ENCODE assay signal across 11 cellular contexts in the genomic region with DNA sequence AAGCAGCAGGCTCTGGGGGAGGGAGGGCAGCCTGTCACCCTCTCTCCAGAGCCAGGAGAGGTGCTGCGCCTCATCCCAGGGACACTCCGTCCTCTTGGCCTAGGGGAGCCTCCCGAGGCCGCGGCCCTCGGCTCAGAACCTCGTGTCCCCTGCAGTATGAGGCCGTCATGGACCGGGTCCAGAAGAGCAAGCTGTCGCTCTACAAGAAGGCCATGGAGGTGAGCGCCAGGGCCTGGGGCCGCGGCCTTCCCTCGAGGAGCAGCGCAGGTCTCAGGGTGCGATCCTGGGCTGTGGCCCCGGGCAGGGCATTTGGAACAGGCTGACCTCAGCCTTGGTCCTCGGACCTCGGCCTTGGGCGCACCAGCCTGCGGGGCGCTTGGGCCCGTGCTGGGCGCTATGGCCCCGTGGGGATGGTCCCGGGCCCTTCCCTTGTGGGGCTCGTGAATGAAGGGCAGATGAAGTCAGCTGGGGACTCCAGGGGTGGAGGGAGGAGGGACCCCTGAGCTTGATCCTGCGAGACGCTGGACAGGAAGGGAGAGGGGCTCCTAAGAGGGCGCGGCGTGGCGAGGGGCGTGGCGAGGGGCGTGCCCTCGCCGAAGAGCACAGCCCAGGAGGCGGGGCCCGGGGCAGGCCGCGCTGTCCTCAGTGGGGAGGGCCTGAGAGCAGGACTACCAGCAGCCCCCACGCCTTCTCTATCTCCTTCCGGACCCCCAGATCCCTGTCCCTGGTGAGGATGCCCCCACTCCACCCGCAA. TPM values are rescaled to one million over a fixed set of nuclear protein-coding genes. Genes with fewer than 3 reads are reported as not detected.
DNase-seq lines count a peak whose midpoint lies in the region; ATAC-seq, FAIRE-seq and TF ChIP-seq lines count a peak whose summit lies in the region.
"Had no signal": no experiment of that assay in that cellular context is flagged by ENCODE, and none has a peak within 500 bp of the region (broad histone marks: within the 10 kb centered on the region; RNA-seq: fewer than 3 reads in every experiment).

No MANE protein-coding gene starts in this region.

- H3K9ac ChIP-seq in HepG2 (ENCODE audit: insufficient read depth, low read depth, low read length) = no peak overlapping the region

- no TSS peak for BruUV-seq in HepG2 (replicated peaks; lab: Mats Ljungman, UMichigan)

- no peaks in the 10 kb centered on the region for H3K9me3 ChIP-seq in HepG2 (ENCODE audit: low read length)

- H3K36me3 Mint-ChIP-seq in activated CD4-positive, alpha-beta T cell treated with anti-CD3 and anti-CD28 coated beads, Interleukin-2, amount 10 ng/mL, durations not matched to agents 24 days and 14 days (ENCODE audit: low read depth) = peaks cover 61% of the 10 kb centered on the region

- no peak overlapping the region for H3K4me3 Mint-ChIP-seq in activated CD4-positive, alpha-beta T cell treated with anti-CD3 and anti-CD28 coated beads, Interleukin-2, amount 10 ng/mL, durations not matched to agents 24 days and 14 days
- H3K4me3 Mint-ChIP-seq in stimulated activated naive CD8-positive, alpha-beta T cell treated with anti-CD3 and anti-CD28 coated beads, Interleukin-15, amount 100 ng/mL, for 72 hours = no peak overlapping the region
- H3K4me3 Mint-ChIP-seq: HFFc6; naive thymus-derived CD4-positive, alpha-beta T cell had no signal

- no peak for TF ChIP-seq RAD21 in HepG2 (CRISPR knock-in tag; IDR thresholded peaks at IDR 0.05)

- FAIRE-seq in HepG2 (lab: Jason Lieb, UNC) = no peak

- no peaks in the 10 kb centered on the region for H3K79me2 ChIP-seq in HepG2 (ENCODE audit: insufficient read depth, low read length)

- H3K27me3 Mint-ChIP-seq in activated CD4-positive, alpha-beta T cell treated with anti-CD3 and anti-CD28 coated beads, Interleukin-2, amount 10 ng/mL, durations not matched to agents 24 days and 14 days = no peaks in the 10 kb centered on the region
- no peaks in the 10 kb centered on the region for H3K27me3 Mint-ChIP-seq in stimulated activated naive CD8-positive, alpha-beta T cell treated with anti-CD3 and anti-CD28 coated beads, Interleukin-15, amount 100 ng/mL, for 72 hours
- H3K27me3 Mint-ChIP-seq: naive thymus-derived CD4-positive, alpha-beta T cell had no signal

- H3K27ac ChIP-seq in HepG2 (ENCODE audit: extremely low read length, insufficient read depth, low read length) = no peak overlapping the region

- intact Hi-C loops in activated CD4-positive, alpha-beta T cell treated with anti-CD3 and anti-CD28 coated beads, Interleukin-2, amount 10 ng/mL, durations not matched to agents 24 days and 14 days (cut with micrococcal nuclease) = no loop called here
- intact Hi-C loops in HepG2 (cut with micrococcal nuclease; ENCODE audit: unreplicated experiment) = no loop called here

- 69% methylated on average over 20 of the region's 45 CpGs for WGBS in HepG2 (ENCODE audit: low lambda C conversion rate)

- CTCF ChIA-PET in HepG2 (lab: Yijun Ruan, JAX; ENCODE audit: low intra/inter-chr PET ratio, low total read pairs) = no interaction called here

- H3K4me2 ChIP-seq in HepG2 (ENCODE audit: low read depth, low read length) = no peak overlapping the region

- no peak for TF ChIP-seq CTCF in HepG2 (CRISPR knock-in tag; IDR thresholded peaks at IDR 0.05)

- POLR2A ChIA-PET in HepG2 (lab: Yijun Ruan, JAX) = no interaction called here

- ATAC-seq in HepG2 = no peak
- ATAC-seq in stimulated activated naive CD8-positive, alpha-beta T cell treated with anti-CD3 and anti-CD28 coated beads, Interleukin-15, amount 100 ng/mL, for 72 hours = no peak
- ATAC-seq in HG02852 (IDR thresholded peaks at IDR 0.05; ENCODE audit: unreplicated experiment) = no peak
- ATAC-seq: naive thymus-derived CD4-positive, alpha-beta T cell; PC-3 had no signal

- TF ChIP-seq POLR2A in HepG2 (IDR thresholded peaks at IDR 0.05; ENCODE audit: insufficient read depth in 1 of 2, low read depth in 2 of 2, low read length in 2 of 2) = no peak

- no peaks in the 10 kb centered on the region for H3K36me3 ChIP-seq in HepG2 (replicated peaks in 1 of 2; ENCODE audit: control insufficient read depth in 1 of 2, insufficient read depth in 2 of 2, low read length in 2 of 2)

- peaks cover 7 to 26% of the 10 kb centered on the region in 2 experiments; a peak in 4 of 5 replicates for H3K27me3 ChIP-seq in HepG2 (ENCODE audit: control insufficient read depth in 1 of 2, insufficient read depth in 2 of 2, low read length in 2 of 2)

- H3K4me1 ChIP-seq in HepG2 (ENCODE audit: insufficient read depth, low read length) = peaks cover 35% of the 10 kb centered on the region

- peak; percentile 1 for DNase-seq in activated CD4-positive, alpha-beta T cell treated with anti-CD3 and anti-CD28 coated beads for 48 hours
- DNase-seq in activated CD4-positive, alpha-beta T cell treated with anti-CD3 and anti-CD28 coated beads, Interleukin-2, amount 10 ng/mL, durations not matched to agents 24 days and 14 days = no peak
- DNase-seq in dermis blood vessel endothelial cell = peak; percentile 28
- no peak for DNase-seq in HepG2 (ENCODE audit: low spot score)
- peak; percentile 0 to 7 for DNase-seq in stimulated activated naive CD8-positive, alpha-beta T cell treated with anti-CD3 and anti-CD28 coated beads, Interleukin-15, amount 100 ng/mL, for 72 hours
- DNase-seq in COR-L47 (lab: John Stamatoyannopoulos, UW) = no peak
- DNase-seq in glomerular visceral epithelial cell (ENCODE audit: extremely low spot score) = no peak
- DNase-seq: HFFc6, PC-3 had no signal

- no peak overlapping the region for H3K4me3 ChIP-seq in HepG2 (replicated peaks in 1 of 3; ENCODE audit: insufficient read depth in 1 of 3, low read depth in 2 of 3, low read length in 3 of 3)

- no peaks in the 10 kb centered on the region for H3K9me3 Mint-ChIP-seq in activated CD4-positive, alpha-beta T cell treated with anti-CD3 and anti-CD28 coated beads, Interleukin-2, amount 10 ng/mL, durations not matched to agents 24 days and 14 days
- no peaks in the 10 kb centered on the region for H3K9me3 Mint-ChIP-seq in stimulated activated naive CD8-positive, alpha-beta T cell treated with anti-CD3 and anti-CD28 coated beads, Interleukin-15, amount 100 ng/mL, for 72 hours
- H3K9me3 Mint-ChIP-seq: HFFc6; naive thymus-derived CD4-positive, alpha-beta T cell had no signal

- TF ChIP-seq EP300 in HepG2 (IDR thresholded peaks at IDR 0.05; ENCODE audit: low read depth in 2 of 2, low read length in 2 of 2) (no peak), HepG2 (CRISPR knock-in tag; IDR thresholded peaks at IDR 0.05; ENCODE audit: borderline replicate concordance) (no peak)

- H4K20me1 ChIP-seq in HepG2 (ENCODE audit: insufficient read depth, low read length) = no peaks in the 10 kb centered on the region

- no peak overlapping the region for H3K27ac Mint-ChIP-seq in activated CD4-positive, alpha-beta T cell treated with anti-CD3 and anti-CD28 coated beads, Interleukin-2, amount 10 ng/mL, durations not matched to agents 24 days and 14 days
- peak overlapping the region in 1 of 2 donors; percentile 71 for H3K27ac Mint-ChIP-seq in stimulated activated naive CD8-positive, alpha-beta T cell treated with anti-CD3 and anti-CD28 coated beads, Interleukin-15, amount 100 ng/mL, for 72 hours
- H3K27ac Mint-ChIP-seq: HFFc6 had no signal

- H2AFZ ChIP-seq in HepG2 (ENCODE audit: low read length) = no peak overlapping the region

- in situ Hi-C loops in HepG2 (cut with HindIII; ENCODE audit: extremely low pct_ligation_motif_present, low pct_unique_long_range_greater_than_20kb) = no loop called here

- peaks cover 23% of the 10 kb centered on the region for H3K4me1 Mint-ChIP-seq in activated CD4-positive, alpha-beta T cell treated with anti-CD3 and anti-CD28 coated beads, Interleukin-2, amount 10 ng/mL, durations not matched to agents 24 days and 14 days
- peaks cover 50% of the 10 kb centered on the region for H3K4me1 Mint-ChIP-seq in stimulated activated naive CD8-positive, alpha-beta T cell treated with anti-CD3 and anti-CD28 coated beads, Interleukin-15, amount 100 ng/mL, for 72 hours

RNA-seq across cellular contexts. Expression of gene PSTPIP1, which starts 32.9 kb away (rescaled TPM):
- total RNA-seq in activated CD4-positive, alpha-beta T cell treated with anti-CD3 and anti-CD28 coated beads, Interleukin-2, amount 10 ng/mL, durations not matched to agents 24 days and 14 days = 182 and 186 TPM in 2 replicates
- 0.23 and 0.51 TPM in 2 replicates for total RNA-seq in dermis blood vessel endothelial cell
- total RNA-seq in HepG2 (2016; rRNA removed; fragmentation: Illumina TruSeq; extraction: Trizol) = 8.7 and 9.2 TPM in 2 replicates
- total RNA-seq in HepG2 (2016; cell fraction: cytosol; rRNA removed; fragmentation: Illumina TruSeq; extraction: Trizol; ENCODE audit: low read depth) = 5.7 and 10.5 TPM in 2 replicates
- 8.0 and 9.9 TPM in 2 replicates for total RNA-seq in HepG2 (2016; cell fraction: insoluble cytoplasmic fraction; rRNA removed; fragmentation: Illumina TruSeq; extraction: Trizol)
- 9.1 and 10.1 TPM in 2 replicates for total RNA-seq in HepG2 (2016; cell fraction: membrane; rRNA removed; fragmentation: Illumina TruSeq; extraction: Trizol)
- total RNA-seq in HepG2 (2016; cell fraction: nucleus; rRNA removed; fragmentation: Illumina TruSeq; extraction: Trizol) = 2.9 and 4.0 TPM in 2 replicates
- polyA plus RNA-seq in HepG2 (2011; rRNA removed) = 4.4 TPM in 2 replicates
- polyA plus RNA-seq in HepG2 (2011; cell fraction: cytosol; rRNA removed) = 3.9 and 5.6 TPM in 2 replicates
- polyA plus RNA-seq in HepG2 (2011; cell fraction: nucleus; rRNA removed) = 4.4 and 6.8 TPM in 2 replicates
- 3.9 and 7.4 TPM in 2 replicates for polyA plus RNA-seq in HepG2 (2012)
- 7.4 and 12.4 TPM in 2 replicates for polyA plus RNA-seq in HepG2 (2016; cell fraction: cytosol; fragmentation: Illumina TruSeq; extraction: Trizol; ENCODE audit: low read depth)
- 7.8 and 11.1 TPM in 2 replicates for polyA plus RNA-seq in HepG2 (2016; cell fraction: insoluble cytoplasmic fraction; fragmentation: Illumina TruSeq; extraction: Trizol; ENCODE audit: low read depth)
- polyA plus RNA-seq in HepG2 (2016; cell fraction: membrane; fragmentation: Illumina TruSeq; extraction: Trizol; ENCODE audit: low read depth) = 9.1 and 13.5 TPM in 2 replicates
- polyA plus RNA-seq in HepG2 (2016; cell fraction: nucleus; fragmentation: Illumina TruSeq; extraction: Trizol; ENCODE audit: insufficient read depth, low read depth) = 6.9 and 7.5 TPM in 2 replicates
- polyA minus RNA-seq in HepG2 (2011; rRNA and poly(A)+ RNA removed; ENCODE audit: low replicate concordance) = 2.2 TPM in 1 of 2 replicates, not detected in the other
- 3.2 TPM in 1 of 2 replicates, not detected in the other for polyA minus RNA-seq in HepG2 (2011; cell fraction: cytosol; rRNA and poly(A)+ RNA removed)
- polyA minus RNA-seq in HepG2 (2011; cell fraction: nucleus; rRNA and poly(A)+ RNA removed) = 1.8 and 2.4 TPM in 2 replicates
- total RNA-seq: PC-3 had no signal

RNA-seq across cellular contexts. Expression of gene TSPAN3, which starts 43.0 kb away (rescaled TPM):
- total RNA-seq in activated CD4-positive, alpha-beta T cell treated with anti-CD3 and anti-CD28 coated beads, Interleukin-2, amount 10 ng/mL, durations not matched to agents 24 days and 14 days = 41.4 and 43.0 TPM in 2 replicates
- total RNA-seq in dermis blood vessel endothelial cell = 242 and 265 TPM in 2 replicates
- 102 and 170 TPM in 2 replicates for total RNA-seq in HepG2 (2016; rRNA removed; fragmentation: Illumina TruSeq; extraction: Trizol)
- total RNA-seq in HepG2 (2016; cell fraction: cytosol; rRNA removed; fragmentation: Illumina TruSeq; extraction: Trizol; ENCODE audit: low read depth) = 51.2 and 62.4 TPM in 2 replicates
- total RNA-seq in HepG2 (2016; cell fraction: insoluble cytoplasmic fraction; rRNA removed; fragmentation: Illumina TruSeq; extraction: Trizol) = 108 and 171 TPM in 2 replicates
- total RNA-seq in HepG2 (2016; cell fraction: membrane; rRNA removed; fragmentation: Illumina TruSeq; extraction: Trizol) = 109 and 138 TPM in 2 replicates
- 128 and 152 TPM in 2 replicates for total RNA-seq in HepG2 (2016; cell fraction: nucleus; rRNA removed; fragmentation: Illumina TruSeq; extraction: Trizol)
- polyA plus RNA-seq in HepG2 (2011; rRNA removed) = 155 and 167 TPM in 2 replicates
- 231 and 297 TPM in 2 replicates for polyA plus RNA-seq in HepG2 (2011; cell fraction: cytosol; rRNA removed)
- 56.3 and 77.8 TPM in 2 replicates for polyA plus RNA-seq in HepG2 (2011; cell fraction: nucleus; rRNA removed)
- polyA plus RNA-seq in HepG2 (2012) = 134 and 159 TPM in 2 replicates
- 52.0 and 77.5 TPM in 2 replicates for polyA plus RNA-seq in HepG2 (2016; cell fraction: cytosol; fragmentation: Illumina TruSeq; extraction: Trizol; ENCODE audit: low read depth)
- polyA plus RNA-seq in HepG2 (2016; cell fraction: insoluble cytoplasmic fraction; fragmentation: Illumina TruSeq; extraction: Trizol; ENCODE audit: low read depth) = 105 and 130 TPM in 2 replicates
- 93.2 and 115 TPM in 2 replicates for polyA plus RNA-seq in HepG2 (2016; cell fraction: membrane; fragmentation: Illumina TruSeq; extraction: Trizol; ENCODE audit: low read depth)
- polyA plus RNA-seq in HepG2 (2016; cell fraction: nucleus; fragmentation: Illumina TruSeq; extraction: Trizol; ENCODE audit: insufficient read depth, low read depth) = 217 and 229 TPM in 2 replicates
- polyA minus RNA-seq in HepG2 (2011; rRNA and poly(A)+ RNA removed; ENCODE audit: low replicate concordance) = 238 and 277 TPM in 2 replicates
- 83.9 and 119 TPM in 2 replicates for polyA minus RNA-seq in HepG2 (2011; cell fraction: cytosol; rRNA and poly(A)+ RNA removed)
- 38.1 and 56.6 TPM in 2 replicates for polyA minus RNA-seq in HepG2 (2011; cell fraction: nucleus; rRNA and poly(A)+ RNA removed)

Comparison
In these comparisons a context has a peak if more than half of its experiments do, and no peak if none do; other contexts are left out.
1. DNase-seq: peak in activated CD4-positive, alpha-beta T cell treated with anti-CD3 and anti-CD28 coated beads for 48 hours (single experiment), dermis blood vessel endothelial cell (single experiment) and stimulated activated naive CD8-positive, alpha-beta T cell treated with anti-CD3 and anti-CD28 coated beads, Interleukin-15, amount 100 ng/mL, for 72 hours (2 of 2); none in activated CD4-positive, alpha-beta T cell treated with anti-CD3 and anti-CD28 coated beads, Interleukin-2, amount 10 ng/mL, durations not matched to agents 24 days and 14 days (single experiment), HepG2 (single experiment), COR-L47 (single experiment) and glomerular visceral epithelial cell (single experiment).
2. RNA of gene PSTPIP1, which starts 32.9 kb away (total RNA-seq): 182 to 186 TPM in activated CD4-positive, alpha-beta T cell treated with anti-CD3 and anti-CD28 coated beads, Interleukin-2, amount 10 ng/mL, durations not matched to agents 24 days and 14 days; 2.9 to 10.5 TPM in HepG2 and 0.23 to 0.51 TPM in dermis blood vessel endothelial cell; every median in the first group is over 10 times any median in the second.